ENCODE assay signal across 1 cellular context in the genomic region with DNA sequence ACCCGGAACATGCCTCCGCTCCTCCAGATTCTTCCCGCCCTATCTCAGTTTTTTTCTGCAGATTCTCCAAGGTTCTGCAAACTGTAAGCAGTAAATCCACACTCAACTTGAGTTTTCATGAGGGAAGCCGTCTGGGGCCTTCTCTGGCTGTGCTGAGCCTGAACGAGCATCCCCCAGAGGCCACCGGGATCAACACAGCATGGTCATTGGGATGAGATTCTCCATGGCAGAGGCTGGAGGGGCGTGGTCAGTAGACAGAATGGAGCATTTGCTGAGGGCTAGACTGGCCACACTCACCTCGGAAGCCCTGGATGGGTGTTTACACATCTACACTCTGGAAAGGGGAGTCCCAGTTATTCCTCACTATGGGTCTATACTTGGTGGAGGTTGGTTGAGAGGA.
TF ChIP-seq lines count a peak whose summit lies in the region.

No MANE protein-coding gene starts in this region.

TF ChIP-seq in H1, 55 proteins besides CTCF, POLR2A, EP300 and RAD21:
- TF ChIP-seq YY1 (IDR thresholded peaks at IDR 0.05; ENCODE audit: low read depth, low read length), result no peak
- no peak for TF ChIP-seq MAFK (IDR thresholded peaks at IDR 0.05; ENCODE audit: low read depth, low read length)
- no peak for TF ChIP-seq GABPA (IDR thresholded peaks at IDR 0.05; ENCODE audit: borderline replicate concordance, insufficient read depth, low read length)
- TF ChIP-seq CTBP2 (IDR thresholded peaks at IDR 0.05; ENCODE audit: borderline replicate concordance, insufficient read depth, insufficient read length, low read length), result no peak
- TF ChIP-seq SUZ12 (IDR thresholded peaks at IDR 0.05; ENCODE audit: low read length), result no peak
- TF ChIP-seq, protein P1, sequence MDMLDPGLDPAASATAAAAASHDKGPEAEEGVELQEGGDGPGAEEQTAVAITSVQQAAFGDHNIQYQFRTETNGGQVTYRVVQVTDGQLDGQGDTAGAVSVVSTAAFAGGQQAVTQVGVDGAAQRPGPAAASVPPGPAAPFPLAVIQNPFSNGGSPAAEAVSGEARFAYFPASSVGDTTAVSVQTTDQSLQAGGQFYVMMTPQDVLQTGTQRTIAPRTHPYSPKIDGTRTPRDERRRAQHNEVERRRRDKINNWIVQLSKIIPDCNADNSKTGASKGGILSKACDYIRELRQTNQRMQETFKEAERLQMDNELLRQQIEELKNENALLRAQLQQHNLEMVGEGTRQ (IDR thresholded peaks at IDR 0.05; ENCODE audit: low read length), result no peak
- no peak for TF ChIP-seq EZH2 (IDR thresholded peaks at IDR 0.05; ENCODE audit: low read depth, low read length, severe bottlenecking)
- TF ChIP-seq SIRT6 (IDR thresholded peaks at IDR 0.05; ENCODE audit: low read length), result no peak
- TF ChIP-seq RBBP5 (IDR thresholded peaks at IDR 0.05; ENCODE audit: borderline replicate concordance, low read depth, low read length), result no peak
- TF ChIP-seq, protein P2, sequence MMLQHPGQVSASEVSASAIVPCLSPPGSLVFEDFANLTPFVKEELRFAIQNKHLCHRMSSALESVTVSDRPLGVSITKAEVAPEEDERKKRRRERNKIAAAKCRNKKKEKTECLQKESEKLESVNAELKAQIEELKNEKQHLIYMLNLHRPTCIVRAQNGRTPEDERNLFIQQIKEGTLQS (IDR thresholded peaks at IDR 0.05; ENCODE audit: insufficient read depth, low read depth, low read length), result no peak
- TF ChIP-seq SP1 (IDR thresholded peaks at IDR 0.05; ENCODE audit: low read depth, low read length), result no peak
- no peak for TF ChIP-seq BRCA1 (IDR thresholded peaks at IDR 0.05; ENCODE audit: low read depth, low read length)
- no peak for TF ChIP-seq TBP (IDR thresholded peaks at IDR 0.05; ENCODE audit: low read depth, low read length)
- TF ChIP-seq RFX5 (IDR thresholded peaks at IDR 0.05; ENCODE audit: borderline replicate concordance, low read depth, low read length), result no peak
- TF ChIP-seq SIN3A (conservative IDR thresholded peaks at IDR 0.05 in 1 of 2, IDR thresholded peaks at IDR 0.05 in 1 of 2; ENCODE audit: low read depth in 1 of 2, low read length in 2 of 2), result no peak
TF ChIP-seq in H1: peak in this region for 0.
